ENCODE assay signal across 9 cellular contexts in the genomic region with DNA sequence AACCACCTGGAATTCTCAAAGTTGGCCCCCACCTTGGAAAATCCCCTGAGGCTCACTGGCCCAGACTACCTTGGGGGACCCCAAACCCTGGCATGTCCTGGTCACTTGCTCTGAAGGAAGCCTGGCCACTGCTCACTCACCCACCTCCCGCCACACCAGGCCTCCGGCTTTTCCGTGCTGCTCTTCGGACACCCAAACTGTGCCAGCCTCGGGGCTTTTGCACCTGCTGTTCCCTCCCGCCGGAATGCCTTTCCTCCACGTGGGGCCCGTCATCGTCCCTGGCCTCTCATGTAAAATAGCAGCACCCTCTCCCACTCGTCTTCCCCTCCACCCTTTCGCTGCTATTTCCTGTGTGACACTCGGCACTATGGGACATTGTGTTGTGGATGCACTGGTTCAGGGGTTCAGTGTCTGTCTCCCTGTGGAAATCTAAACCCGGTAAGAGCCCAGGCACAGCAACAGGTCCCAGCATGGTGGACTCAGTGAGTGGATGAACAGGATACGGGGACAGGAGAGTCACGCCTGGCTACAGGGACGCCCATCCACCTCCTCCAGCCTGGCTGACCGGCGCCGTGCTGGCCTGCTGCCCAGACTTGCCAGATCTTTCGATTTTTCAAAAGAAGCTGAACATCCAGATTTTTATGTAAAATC.
DNase-seq lines count a peak whose midpoint lies in the region; ATAC-seq and TF ChIP-seq lines count a peak whose summit lies in the region.
"Had no signal": no experiment of that assay in that cellular context is flagged by ENCODE, and none has a peak within 500 bp of the region (broad histone marks: within the 10 kb centered on the region; RNA-seq: fewer than 3 reads in every experiment).

No MANE protein-coding gene starts in this region.

- no peak overlapping the region for H3K27ac Mint-ChIP-seq in activated T-helper 1 cell treated with anti-CD3 and anti-CD28 coated beads, Interleukin-12 subunit alpha, Interleukin-12 subunit beta, Interleukin-2, Interleukin-4 antibody, amounts not matched to agents 30 ng/mL and 10 ng/mL and 1 ng/mL, durations not matched to agents 14 hours and 24 hours and 36 hours

- peak; percentile 70 for ATAC-seq in SK-N-SH treated with all-trans-retinoic acid at 6 μM for 48 hours
- peak in 7 of 8 donors; percentile 39 to 71 (median 58) for ATAC-seq in heart right ventricle

- peaks cover 7% of the 10 kb centered on the region for H3K9me3 Mint-ChIP-seq in activated T-helper 1 cell treated with anti-CD3 and anti-CD28 coated beads, Interleukin-12 subunit alpha, Interleukin-12 subunit beta, Interleukin-2, Interleukin-4 antibody, amounts not matched to agents 30 ng/mL and 10 ng/mL and 1 ng/mL, durations not matched to agents 14 hours and 24 hours and 36 hours

- peaks cover 24 to 67% (median 62%) of the 10 kb centered on the region in 9 donors for H3K4me1 ChIP-seq in heart right ventricle
- no peaks in the 10 kb centered on the region for H3K4me1 ChIP-seq in prostate gland (replicated peaks)

- peaks cover 14% of the 10 kb centered on the region for H3K27me3 Mint-ChIP-seq in activated T-helper 1 cell treated with anti-CD3 and anti-CD28 coated beads, Interleukin-12 subunit alpha, Interleukin-12 subunit beta, Interleukin-2, Interleukin-4 antibody, amounts not matched to agents 30 ng/mL and 10 ng/mL and 1 ng/mL, durations not matched to agents 14 hours and 24 hours and 36 hours (ENCODE audit: insufficient read depth)

- H3K27ac ChIP-seq in heart right ventricle (peak overlapping the region; percentile 68 to 96 (median 86)), prostate gland (peak overlapping the region; percentile 57 to 61)

- intact Hi-C loops in heart right ventricle (cut with DNase I): loop anchor here in 3 of 10 donors (10.0 kb wide), 3 partner anchors 90 to 160 kb away; a partner anchor contains a TSS
- intact Hi-C loops in prostate gland (cut with DNase I): no loop called here
- intact Hi-C loops in activated T-helper 1 cell treated with anti-CD3 and anti-CD28 coated beads, Interleukin-12 subunit alpha, Interleukin-12 subunit beta, Interleukin-2, Interleukin-4 antibody, amounts not matched to agents 30 ng/mL and 10 ng/mL and 1 ng/mL, durations not matched to agents 14 hours and 24 hours and 36 hours (cut with micrococcal nuclease): no loop called here

- H3K36me3 Mint-ChIP-seq in activated T-helper 1 cell treated with anti-CD3 and anti-CD28 coated beads, Interleukin-12 subunit alpha, Interleukin-12 subunit beta, Interleukin-2, Interleukin-4 antibody, amounts not matched to agents 30 ng/mL and 10 ng/mL and 1 ng/mL, durations not matched to agents 14 hours and 24 hours and 36 hours (ENCODE audit: low read depth): no peaks in the 10 kb centered on the region

- H3K36me3 ChIP-seq in heart right ventricle: no peaks in the 10 kb centered on the region
- no peaks in the 10 kb centered on the region for H3K36me3 ChIP-seq in prostate gland

- TF ChIP-seq POLR2A in prostate gland (IDR thresholded peaks at IDR 0.05): no peak

- H3K4me1 Mint-ChIP-seq in activated T-helper 1 cell treated with anti-CD3 and anti-CD28 coated beads, Interleukin-12 subunit alpha, Interleukin-12 subunit beta, Interleukin-2, Interleukin-4 antibody, amounts not matched to agents 30 ng/mL and 10 ng/mL and 1 ng/mL, durations not matched to agents 14 hours and 24 hours and 36 hours (ENCODE audit: low read depth): no peaks in the 10 kb centered on the region

- 27 to 45% methylated on average over 21 of the region's 21 CpGs for WGBS in heart right ventricle, 2 donors
- 41% methylated on average over 21 of the region's 21 CpGs for WGBS in prostate gland

- no peak overlapping the region for H3K4me3 Mint-ChIP-seq in activated T-helper 1 cell treated with anti-CD3 and anti-CD28 coated beads, Interleukin-12 subunit alpha, Interleukin-12 subunit beta, Interleukin-2, Interleukin-4 antibody, amounts not matched to agents 30 ng/mL and 10 ng/mL and 1 ng/mL, durations not matched to agents 14 hours and 24 hours and 36 hours

- no peaks in the 10 kb centered on the region for H3K9me3 ChIP-seq in heart right ventricle
- H3K9me3 ChIP-seq in prostate gland: no peaks in the 10 kb centered on the region

- H3K4me3 ChIP-seq in heart right ventricle: peak overlapping the region in 6 of 10 donors; percentile 18 to 38 (median 32)
- H3K4me3 ChIP-seq in prostate gland: no peak overlapping the region

- TF ChIP-seq CTCF in heart right ventricle (IDR thresholded peaks at IDR 0.05) (no peak), prostate gland (IDR thresholded peaks at IDR 0.05) (no peak)

- peak; percentile 81 for DNase-seq in DMS53 (lab: John Stamatoyannopoulos, UW)
- DNase-seq in heart right ventricle: peak; percentile 76 to 80
- peak; percentile 35 for DNase-seq in prostate gland (ENCODE audit: low spot score)
- DNase-seq in COLO829 (ENCODE audit: low spot score): no peak
- no peak for DNase-seq in activated T-helper 1 cell treated with anti-CD3 and anti-CD28 coated beads, Interleukin-12 subunit alpha, Interleukin-12 subunit beta, Interleukin-2, Interleukin-4 antibody, amounts not matched to agents 30 ng/mL and 10 ng/mL and 1 ng/mL, durations not matched to agents 14 hours and 24 hours and 36 hours (ENCODE audit: low spot score)
- DNase-seq in CD1c-positive myeloid dendritic cell (ENCODE audit: extremely low spot score): no peak
- DNase-seq in NCI-H226: no peak
- DNase-seq: activated CD4-positive, CD25-positive, alpha-beta regulatory T cell had no signal

- H3K27me3 ChIP-seq in heart right ventricle (no peaks in the 10 kb centered on the region), prostate gland (replicated peaks; ENCODE audit: insufficient read depth) (no peaks in the 10 kb centered on the region)

TF ChIP-seq in SK-N-SH treated with all-trans-retinoic acid at 6 μM for 48 hours, 23 proteins besides CTCF, POLR2A, EP300 and RAD21:
- TF ChIP-seq ZFP3 (CRISPR knock-in tag; IDR thresholded peaks at IDR 0.05): no peak
- no peak for TF ChIP-seq ZNF565 (CRISPR knock-in tag; conservative IDR thresholded peaks at IDR 0.05; ENCODE audit: low read depth)
- TF ChIP-seq TCF4 (CRISPR knock-in tag; IDR thresholded peaks at IDR 0.05; ENCODE audit: borderline replicate concordance): no peak
- no peak for TF ChIP-seq ARNTL (CRISPR knock-in tag; IDR thresholded peaks at IDR 0.05; ENCODE audit: borderline replicate concordance, low read depth)
- no peak for TF ChIP-seq ZC3H10 (CRISPR knock-in tag; IDR thresholded peaks at IDR 0.05)
- TF ChIP-seq, protein P1, sequence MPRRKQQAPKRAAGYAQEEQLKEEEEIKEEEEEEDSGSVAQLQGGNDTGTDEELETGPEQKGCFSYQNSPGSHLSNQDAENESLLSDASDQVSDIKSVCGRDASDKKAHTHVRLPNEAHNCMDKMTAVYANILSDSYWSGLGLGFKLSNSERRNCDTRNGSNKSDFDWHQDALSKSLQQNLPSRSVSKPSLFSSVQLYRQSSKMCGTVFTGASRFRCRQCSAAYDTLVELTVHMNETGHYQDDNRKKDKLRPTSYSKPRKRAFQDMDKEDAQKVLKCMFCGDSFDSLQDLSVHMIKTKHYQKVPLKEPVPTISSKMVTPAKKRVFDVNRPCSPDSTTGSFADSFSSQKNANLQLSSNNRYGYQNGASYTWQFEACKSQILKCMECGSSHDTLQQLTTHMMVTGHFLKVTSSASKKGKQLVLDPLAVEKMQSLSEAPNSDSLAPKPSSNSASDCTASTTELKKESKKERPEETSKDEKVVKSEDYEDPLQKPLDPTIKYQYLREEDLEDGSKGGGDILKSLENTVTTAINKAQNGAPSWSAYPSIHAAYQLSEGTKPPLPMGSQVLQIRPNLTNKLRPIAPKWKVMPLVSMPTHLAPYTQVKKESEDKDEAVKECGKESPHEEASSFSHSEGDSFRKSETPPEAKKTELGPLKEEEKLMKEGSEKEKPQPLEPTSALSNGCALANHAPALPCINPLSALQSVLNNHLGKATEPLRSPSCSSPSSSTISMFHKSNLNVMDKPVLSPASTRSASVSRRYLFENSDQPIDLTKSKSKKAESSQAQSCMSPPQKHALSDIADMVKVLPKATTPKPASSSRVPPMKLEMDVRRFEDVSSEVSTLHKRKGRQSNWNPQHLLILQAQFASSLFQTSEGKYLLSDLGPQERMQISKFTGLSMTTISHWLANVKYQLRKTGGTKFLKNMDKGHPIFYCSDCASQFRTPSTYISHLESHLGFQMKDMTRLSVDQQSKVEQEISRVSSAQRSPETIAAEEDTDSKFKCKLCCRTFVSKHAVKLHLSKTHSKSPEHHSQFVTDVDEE (CRISPR knock-in tag; IDR thresholded peaks at IDR 0.05): no peak
- TF ChIP-seq GLIS3 (CRISPR knock-in tag; IDR thresholded peaks at IDR 0.05): no peak
- no peak for TF ChIP-seq ZFP30 (CRISPR knock-in tag; IDR thresholded peaks at IDR 0.05)
- TF ChIP-seq RARB (CRISPR knock-in tag; IDR thresholded peaks at IDR 0.05): no peak
- TF ChIP-seq, protein P2, sequence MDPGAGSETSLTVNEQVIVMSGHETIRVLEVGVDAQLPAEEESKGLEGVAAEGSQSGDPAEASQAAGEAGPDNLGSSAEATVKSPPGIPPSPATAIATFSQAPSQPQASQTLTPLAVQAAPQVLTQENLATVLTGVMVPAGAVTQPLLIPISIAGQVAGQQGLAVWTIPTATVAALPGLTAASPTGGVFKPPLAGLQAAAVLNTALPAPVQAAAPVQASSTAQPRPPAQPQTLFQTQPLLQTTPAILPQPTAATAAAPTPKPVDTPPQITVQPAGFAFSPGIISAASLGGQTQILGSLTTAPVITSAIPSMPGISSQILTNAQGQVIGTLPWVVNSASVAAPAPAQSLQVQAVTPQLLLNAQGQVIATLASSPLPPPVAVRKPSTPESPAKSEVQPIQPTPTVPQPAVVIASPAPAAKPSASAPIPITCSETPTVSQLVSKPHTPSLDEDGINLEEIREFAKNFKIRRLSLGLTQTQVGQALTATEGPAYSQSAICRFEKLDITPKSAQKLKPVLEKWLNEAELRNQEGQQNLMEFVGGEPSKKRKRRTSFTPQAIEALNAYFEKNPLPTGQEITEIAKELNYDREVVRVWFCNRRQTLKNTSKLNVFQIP (CRISPR knock-in tag; IDR thresholded peaks at IDR 0.05; ENCODE audit: borderline replicate concordance, low read depth): no peak
- TF ChIP-seq PPARA (CRISPR knock-in tag; IDR thresholded peaks at IDR 0.05; ENCODE audit: borderline replicate concordance): no peak
- TF ChIP-seq BACH2 (CRISPR knock-in tag; IDR thresholded peaks at IDR 0.05; ENCODE audit: borderline replicate concordance): no peak

Comparison
In these comparisons a context has a peak if more than half of its experiments do, and no peak if none do; other contexts are left out.
1. DNase-seq: peak in DMS53 (single experiment), heart right ventricle (2 of 2) and prostate gland (single experiment); none in COLO829 (single experiment), activated T-helper 1 cell treated with anti-CD3 and anti-CD28 coated beads, Interleukin-12 subunit alpha, Interleukin-12 subunit beta, Interleukin-2, Interleukin-4 antibody, amounts not matched to agents 30 ng/mL and 10 ng/mL and 1 ng/mL, durations not matched to agents 14 hours and 24 hours and 36 hours (single experiment), CD1c-positive myeloid dendritic cell (single experiment) and NCI-H226 (single experiment).
2. H3K4me3 ChIP-seq: peak in heart right ventricle (6 of 10); none in prostate gland (0 of 2).